19 cellular contexts compared by ENCODE assay signal in the genomic region with DNA sequence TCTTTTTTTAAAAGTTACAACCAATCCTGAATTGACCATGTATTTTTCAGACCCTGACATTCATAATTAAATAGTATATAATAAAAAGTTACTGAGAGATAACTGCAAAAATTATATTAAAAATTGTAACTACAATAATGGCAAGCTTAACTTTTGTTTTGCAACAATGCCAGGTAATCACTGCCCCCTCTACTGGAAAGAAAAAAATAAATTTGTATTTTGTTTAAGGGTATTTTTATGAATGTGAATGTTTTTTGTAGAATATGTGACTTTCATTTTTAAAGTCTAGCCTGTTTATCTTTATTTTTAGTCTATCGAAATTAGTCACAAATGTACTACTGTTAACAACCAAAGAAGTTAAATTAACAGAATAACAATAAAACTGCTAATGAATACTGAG. TPM values are rescaled to one million over a fixed set of nuclear protein-coding genes. Genes with fewer than 3 reads are reported as not detected.
DNase-seq lines count a peak whose midpoint lies in the region; ATAC-seq, FAIRE-seq and TF ChIP-seq lines count a peak whose summit lies in the region.
"Had no signal": no experiment of that assay in that cellular context is flagged by ENCODE, and none has a peak within 500 bp of the region (broad histone marks: within the 10 kb centered on the region; RNA-seq: fewer than 3 reads in every experiment).

No MANE protein-coding gene starts in this region.

- H3K27me3 ChIP-seq in cardiac muscle cell, result no peaks in the 10 kb centered on the region
- no peaks in the 10 kb centered on the region for H3K27me3 ChIP-seq in heart right ventricle

- intact Hi-C loops in heart right ventricle (cut with DNase I), result no loop called here

- H3K9me3 Mint-ChIP-seq in type B pancreatic cell, result no peaks in the 10 kb centered on the region
- H3K9me3 Mint-ChIP-seq: activated naive CD8-positive, alpha-beta T cell treated with anti-CD3 and anti-CD28 coated beads, Interleukin-2, amount 10 ng/mL, durations not matched to agents 7 days and 5 days; activated T-cell treated with anti-CD3 and anti-CD28 coated beads, Interleukin-2, amount 50 U/mL, for 24 hours; immature natural killer cell; natural killer cell treated with Interleukin-12 subunit alpha and Interleukin-12 subunit beta and Interleukin-15 and Interleukin-18, amount 100 ng/mL, for 72 hours; stimulated activated naive CD8-positive, alpha-beta T cell treated with anti-CD3 and anti-CD28 coated beads, Interleukin-15, Interleukin-2, amounts not matched to agents 100 ng/mL and 50 ng/mL, for 24 hours had no signal

- H3K9me3 ChIP-seq in cardiac muscle cell (ENCODE audit: low read depth), result no peaks in the 10 kb centered on the region
- no peaks in the 10 kb centered on the region for H3K9me3 ChIP-seq in heart right ventricle
- H3K9me3 ChIP-seq: HAP-1 had no signal

- no peak for DNase-seq in cardiac muscle cell (ENCODE audit: low read depth in 1 of 2, low spot score in 1 of 2)
- DNase-seq in heart right ventricle, result no peak
- no peak for DNase-seq in RCC 7860 (ENCODE audit: low spot score)
- DNase-seq in fibroblast of mammary gland (ENCODE audit: low read depth), result no peak
- DNase-seq in type B pancreatic cell (ENCODE audit: extremely low spot score, unreplicated experiment), result no peak
- no peak for DNase-seq in activated gamma-delta T cell (lab: John Stamatoyannopoulos, UW)
- no peak for DNase-seq in NCI-H1694 treated with DMSO at 0.1 percent for 48 hours (lab: John Stamatoyannopoulos, UW)
- DNase-seq: activated CD4-positive, alpha-beta T cell treated with anti-CD3 and anti-CD28 coated beads, Interleukin-2, amount 50 U/mL, for 48 hours; activated naive CD8-positive, alpha-beta T cell treated with anti-CD3 and anti-CD28 coated beads, Interleukin-2, amount 10 ng/mL, durations not matched to agents 7 days and 5 days; activated T-cell treated with anti-CD3 and anti-CD28 coated beads, Interleukin-2, amount 50 U/mL, for 24 hours; caudate nucleus; immature natural killer cell; NCI-H146; NCI-H446 treated with DMSO at 0.1 percent for 48 hours had no signal

- ATAC-seq in heart right ventricle (no peak), GM21367 (IDR thresholded peaks at IDR 0.05; ENCODE audit: unreplicated experiment) (no peak)
- ATAC-seq: natural killer cell treated with Interleukin-12 subunit alpha and Interleukin-12 subunit beta and Interleukin-15 and Interleukin-18, amount 100 ng/mL, for 72 hours had no signal

- H3K4me1 Mint-ChIP-seq in type B pancreatic cell (ENCODE audit: unreplicated experiment), result no peaks in the 10 kb centered on the region
- H3K4me1 Mint-ChIP-seq: activated naive CD8-positive, alpha-beta T cell treated with anti-CD3 and anti-CD28 coated beads, Interleukin-2, amount 10 ng/mL, durations not matched to agents 7 days and 5 days had no signal

- H3K27me3 Mint-ChIP-seq in type B pancreatic cell, result no peaks in the 10 kb centered on the region
- H3K27me3 Mint-ChIP-seq: activated naive CD8-positive, alpha-beta T cell treated with anti-CD3 and anti-CD28 coated beads, Interleukin-2, amount 10 ng/mL, durations not matched to agents 7 days and 5 days; activated T-cell treated with anti-CD3 and anti-CD28 coated beads, Interleukin-2, amount 50 U/mL, for 24 hours; natural killer cell treated with Interleukin-12 subunit alpha and Interleukin-12 subunit beta and Interleukin-15 and Interleukin-18, amount 100 ng/mL, for 72 hours; stimulated activated naive CD8-positive, alpha-beta T cell treated with anti-CD3 and anti-CD28 coated beads, Interleukin-15, Interleukin-2, amounts not matched to agents 100 ng/mL and 50 ng/mL, for 24 hours had no signal

- no peak overlapping the region for H3K4me3 Mint-ChIP-seq in type B pancreatic cell
- H3K4me3 Mint-ChIP-seq: activated naive CD8-positive, alpha-beta T cell treated with anti-CD3 and anti-CD28 coated beads, Interleukin-2, amount 10 ng/mL, durations not matched to agents 7 days and 5 days; activated T-cell treated with anti-CD3 and anti-CD28 coated beads, Interleukin-2, amount 50 U/mL, for 24 hours; immature natural killer cell; natural killer cell treated with Interleukin-12 subunit alpha and Interleukin-12 subunit beta and Interleukin-15 and Interleukin-18, amount 100 ng/mL, for 72 hours; stimulated activated naive CD8-positive, alpha-beta T cell treated with anti-CD3 and anti-CD28 coated beads, Interleukin-15, Interleukin-2, amounts not matched to agents 100 ng/mL and 50 ng/mL, for 24 hours had no signal

- peak; percentile 52 for FAIRE-seq in RCC 7860 (lab: Jason Lieb, UNC)

- H3K27ac ChIP-seq in cardiac muscle cell, result no peak overlapping the region
- H3K27ac ChIP-seq in heart right ventricle, result no peak overlapping the region
- H3K27ac ChIP-seq: SK-N-MC had no signal

- 92 to 93% methylated on average over 1 of the region's 1 CpG for WGBS in heart right ventricle, 2 donors

- peaks cover 10% of the 10 kb centered on the region for H3K36me3 Mint-ChIP-seq in type B pancreatic cell

- no peak overlapping the region for H3K4me3 ChIP-seq in cardiac muscle cell
- no peak overlapping the region for H3K4me3 ChIP-seq in heart right ventricle
- H3K4me3 ChIP-seq in fibroblast of mammary gland (ENCODE audit: control insufficient read depth, low read depth, low read length), result no peak overlapping the region
- H3K4me3 ChIP-seq: HAP-1, SK-N-MC had no signal

- no peaks in the 10 kb centered on the region for H3K4me1 ChIP-seq in cardiac muscle cell (ENCODE audit: low read depth)
- no peaks in the 10 kb centered on the region for H3K4me1 ChIP-seq in heart right ventricle
- H3K4me1 ChIP-seq: HAP-1 had no signal

- TF ChIP-seq CTCF in cardiac muscle cell (IDR thresholded peaks at IDR 0.05; ENCODE audit: low read depth, low read length) (peak; percentile 21), heart right ventricle (IDR thresholded peaks at IDR 0.05) (peak in 4 of 9 donors; percentile 18 to 38 (median 24)), fibroblast of mammary gland (conservative IDR thresholded peaks at IDR 0.05; ENCODE audit: control insufficient read depth, insufficient read depth, low read depth, low read length) (peak; percentile 25), type B pancreatic cell (conservative IDR thresholded peaks at IDR 0.05) (peak; percentile 44)

- H3K36me3 ChIP-seq in cardiac muscle cell, result peaks cover 24% of the 10 kb centered on the region
- peaks cover 0 to 93% (median 19%) of the 10 kb centered on the region in 9 donors for H3K36me3 ChIP-seq in heart right ventricle

- no peak overlapping the region for H3K27ac Mint-ChIP-seq in type B pancreatic cell
- H3K27ac Mint-ChIP-seq: activated naive CD8-positive, alpha-beta T cell treated with anti-CD3 and anti-CD28 coated beads, Interleukin-2, amount 10 ng/mL, durations not matched to agents 7 days and 5 days; immature natural killer cell; natural killer cell treated with Interleukin-12 subunit alpha and Interleukin-12 subunit beta and Interleukin-15 and Interleukin-18, amount 100 ng/mL, for 72 hours; stimulated activated naive CD8-positive, alpha-beta T cell treated with anti-CD3 and anti-CD28 coated beads, Interleukin-15, Interleukin-2, amounts not matched to agents 100 ng/mL and 50 ng/mL, for 24 hours had no signal

RNA-seq across cellular contexts. Expression of gene MRPS31, which starts 21.7 kb away (rescaled TPM):
- total RNA-seq in cardiac muscle cell, result 39.2 and 39.6 TPM in 2 replicates
- polyA plus RNA-seq in cardiac muscle cell, result 36.3 and 50.1 TPM in 2 replicates
- 10 to 100 TPM; 22.2 to 32.9 (median 30.4) TPM for total RNA-seq in heart right ventricle
- polyA plus RNA-seq in heart right ventricle, result 100 to 1,000 TPM in 1 of 2 donors, 10 to 100 TPM in 1; 32.8 to 121 TPM
- total RNA-seq in type B pancreatic cell (ENCODE audit: low replicate concordance), result 26.7 and 33.6 TPM in 2 replicates

RNA-seq across cellular contexts. Expression of gene SLC25A15, which starts 40.1 kb away (rescaled TPM):
- total RNA-seq in cardiac muscle cell (36.4 and 36.5 TPM in 2 replicates), heart right ventricle (1 to 10 TPM; 3.3 to 6.0 (median 4.9) TPM), type B pancreatic cell (ENCODE audit: low replicate concordance) (12.2 and 18.6 TPM in 2 replicates)
- polyA plus RNA-seq in cardiac muscle cell (18.1 and 19.8 TPM in 2 replicates), heart right ventricle (1 to 10 TPM in 1 of 2 donors, under 1 TPM in 1; 0.73 to 4.8 TPM)
